1 cellular context compared by ENCODE assay signal in the genomic region with DNA sequence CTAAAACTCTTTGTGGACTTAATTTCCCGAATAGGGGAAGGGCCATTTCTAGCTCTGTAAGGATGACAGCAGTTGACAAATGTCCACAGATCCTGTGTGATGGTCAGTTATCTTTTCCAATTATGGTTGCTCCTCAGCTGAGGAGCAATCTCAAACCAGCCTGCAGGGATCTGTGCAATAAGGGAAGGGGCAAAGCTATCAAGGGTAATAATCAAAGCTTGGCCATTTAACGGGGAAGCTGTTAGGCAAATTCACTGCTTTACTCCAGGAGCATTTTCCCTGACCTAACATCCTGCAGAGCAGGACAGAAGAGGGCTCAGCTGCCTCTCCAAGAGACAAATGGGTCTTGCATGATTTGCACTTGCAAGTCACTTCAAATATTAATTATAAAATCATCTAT.
TF ChIP-seq lines count a peak whose summit lies in the region.

No MANE protein-coding gene starts in this region.

TF ChIP-seq in GM23338, 12 proteins besides CTCF, POLR2A, EP300 and RAD21 (continued from another document):
- no peak for TF ChIP-seq CREB1 (CRISPR knock-in tag; IDR thresholded peaks at IDR 0.05; ENCODE audit: low read depth)
- TF ChIP-seq, protein P1, sequence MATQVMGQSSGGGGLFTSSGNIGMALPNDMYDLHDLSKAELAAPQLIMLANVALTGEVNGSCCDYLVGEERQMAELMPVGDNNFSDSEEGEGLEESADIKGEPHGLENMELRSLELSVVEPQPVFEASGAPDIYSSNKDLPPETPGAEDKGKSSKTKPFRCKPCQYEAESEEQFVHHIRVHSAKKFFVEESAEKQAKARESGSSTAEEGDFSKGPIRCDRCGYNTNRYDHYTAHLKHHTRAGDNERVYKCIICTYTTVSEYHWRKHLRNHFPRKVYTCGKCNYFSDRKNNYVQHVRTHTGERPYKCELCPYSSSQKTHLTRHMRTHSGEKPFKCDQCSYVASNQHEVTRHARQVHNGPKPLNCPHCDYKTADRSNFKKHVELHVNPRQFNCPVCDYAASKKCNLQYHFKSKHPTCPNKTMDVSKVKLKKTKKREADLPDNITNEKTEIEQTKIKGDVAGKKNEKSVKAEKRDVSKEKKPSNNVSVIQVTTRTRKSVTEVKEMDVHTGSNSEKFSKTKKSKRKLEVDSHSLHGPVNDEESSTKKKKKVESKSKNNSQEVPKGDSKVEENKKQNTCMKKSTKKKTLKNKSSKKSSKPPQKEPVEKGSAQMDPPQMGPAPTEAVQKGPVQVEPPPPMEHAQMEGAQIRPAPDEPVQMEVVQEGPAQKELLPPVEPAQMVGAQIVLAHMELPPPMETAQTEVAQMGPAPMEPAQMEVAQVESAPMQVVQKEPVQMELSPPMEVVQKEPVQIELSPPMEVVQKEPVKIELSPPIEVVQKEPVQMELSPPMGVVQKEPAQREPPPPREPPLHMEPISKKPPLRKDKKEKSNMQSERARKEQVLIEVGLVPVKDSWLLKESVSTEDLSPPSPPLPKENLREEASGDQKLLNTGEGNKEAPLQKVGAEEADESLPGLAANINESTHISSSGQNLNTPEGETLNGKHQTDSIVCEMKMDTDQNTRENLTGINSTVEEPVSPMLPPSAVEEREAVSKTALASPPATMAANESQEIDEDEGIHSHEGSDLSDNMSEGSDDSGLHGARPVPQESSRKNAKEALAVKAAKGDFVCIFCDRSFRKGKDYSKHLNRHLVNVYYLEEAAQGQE (IDR thresholded peaks at IDR 0.05; ENCODE audit: unreplicated experiment) = no peak
